In the genomic region with DNA sequence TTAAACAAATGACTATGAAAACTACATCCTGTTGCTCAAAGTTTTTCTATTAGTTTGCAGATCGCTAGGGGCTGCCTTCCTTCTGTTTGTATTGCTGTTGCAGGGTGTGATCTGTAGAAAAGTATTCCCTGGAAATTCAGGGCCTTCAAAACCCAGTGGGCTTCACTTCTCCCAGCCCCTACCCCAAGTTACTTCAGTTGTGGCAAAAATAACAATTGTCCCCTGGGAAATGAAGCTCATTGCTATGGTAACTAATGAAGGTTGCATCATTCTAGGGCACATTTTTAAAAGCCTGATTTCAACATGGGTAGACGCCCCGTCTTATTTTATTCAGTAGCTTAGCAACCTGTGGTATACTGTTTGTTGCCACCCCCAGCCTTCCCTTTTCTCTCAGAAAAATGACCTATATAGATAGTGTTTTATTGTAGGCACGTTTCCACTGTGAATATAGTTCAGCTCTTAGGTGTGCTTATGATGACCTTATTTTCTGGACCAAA, we compare ENCODE assay signal across 9 cellular contexts.
A peak's percentile ranks its signal among the peaks of the same experiment; 100 is the strongest.
DNase-seq lines count a peak whose midpoint lies in the region; ATAC-seq, FAIRE-seq and TF ChIP-seq lines count a peak whose summit lies in the region.
"Had no signal": no experiment of that assay in that cellular context is flagged by ENCODE, and none has a peak within 500 bp of the region (broad histone marks: within the 10 kb centered on the region; RNA-seq: fewer than 3 reads in every experiment).

No MANE protein-coding gene starts in this region.

- H3K36me3 ChIP-seq in hepatocyte (replicated peaks; ENCODE audit: insufficient read depth, low read depth) (no peaks in the 10 kb centered on the region), vagina (no peaks in the 10 kb centered on the region)

- peaks cover 49% of the 10 kb centered on the region for H3K4me1 Mint-ChIP-seq in activated naive CD8-positive, alpha-beta T cell (ENCODE audit: low read depth)

- TF ChIP-seq POLR2A in vagina (IDR thresholded peaks at IDR 0.05) (no peak), GM12891 (IDR thresholded peaks at IDR 0.05; ENCODE audit: low read depth, low read length) (no peak)

- no peak for FAIRE-seq in GM12891 (lab: Jason Lieb, UNC)

- peak overlapping the region; percentile 88 for H3K27ac Mint-ChIP-seq in activated naive CD8-positive, alpha-beta T cell

- peaks cover 11% of the 10 kb centered on the region for H3K4me1 ChIP-seq in hepatocyte (ENCODE audit: insufficient read depth)
- H3K4me1 ChIP-seq in vagina = peaks cover 36% of the 10 kb centered on the region

- H3K9me3 ChIP-seq in hepatocyte (ENCODE audit: low read depth) (no peaks in the 10 kb centered on the region), vagina (no peaks in the 10 kb centered on the region)
- H3K9me3 ChIP-seq: psoas muscle had no signal

- H3K4me2 ChIP-seq in hepatocyte = no peak overlapping the region

- H3K4me3 ChIP-seq in hepatocyte = no peak overlapping the region
- H3K4me3 ChIP-seq in vagina = no peak overlapping the region
- H3K4me3 ChIP-seq: psoas muscle had no signal

- CTCF ChIA-PET in GM10248 (lab: Yijun Ruan, JAX) = interaction anchor here (1.8 to 1.9 kb wide), 2 partner anchors 12 to 16 kb away, joined by 6 to 7 read pairs; no protein-coding TSS in a partner anchor

- H3K27ac ChIP-seq in hepatocyte (peak overlapping the region; percentile 45), vagina (peak overlapping the region; percentile 21)
- H3K27ac ChIP-seq: psoas muscle had no signal

- H3K9me3 Mint-ChIP-seq in activated naive CD8-positive, alpha-beta T cell (ENCODE audit: low read depth) = no peaks in the 10 kb centered on the region

- H2AFZ ChIP-seq in hepatocyte = no peak overlapping the region

- H4K20me1 ChIP-seq in hepatocyte (ENCODE audit: insufficient read depth, poor library complexity, severe bottlenecking) = no peaks in the 10 kb centered on the region

- peak overlapping the region; percentile 59 for H3K4me3 Mint-ChIP-seq in activated naive CD8-positive, alpha-beta T cell

- intact Hi-C loops in vagina (cut with DNase I) = no loop called here

- H3K27me3 ChIP-seq in hepatocyte (no peaks in the 10 kb centered on the region), vagina (no peaks in the 10 kb centered on the region)

- peaks cover 34% of the 10 kb centered on the region for H3K79me2 ChIP-seq in hepatocyte

- TF ChIP-seq CTCF in GM10248 (IDR thresholded peaks at IDR 0.05; ENCODE audit: control extremely low read depth, extremely low read depth, low read depth, missing control alignments) (no peak), hepatocyte (IDR thresholded peaks at IDR 0.05; ENCODE audit: poor library complexity) (no peak), vagina (IDR thresholded peaks at IDR 0.05) (no peak)

- H3K9me2 ChIP-seq in hepatocyte (replicated peaks; ENCODE audit: insufficient read depth) = no peaks in the 10 kb centered on the region

- in situ Hi-C loops in KBM-7 (cut with MboI; ENCODE audit: low pct_unique_long_range_greater_than_20kb, low sequenced_read_pairs) = no loop called here

- 63% methylated on average over 4 of the region's 4 CpGs for WGBS in hepatocyte (ENCODE audit: low lambda C conversion rate, missing lambda C conversion rate)

- no peaks in the 10 kb centered on the region for H3K27me3 Mint-ChIP-seq in activated naive CD8-positive, alpha-beta T cell

- POLR2A ChIA-PET in GM10248 (lab: Yijun Ruan, JAX) = no interaction called here

- H3K36me3 Mint-ChIP-seq in activated naive CD8-positive, alpha-beta T cell = peaks cover 3% of the 10 kb centered on the region

- no peak for ATAC-seq in GM18520 (IDR thresholded peaks at IDR 0.05; ENCODE audit: unreplicated experiment)

- peak; percentile 23 for DNase-seq in GM10248 (ENCODE audit: extremely low spot score)
- peak; percentile 78 for DNase-seq in KBM-7
- DNase-seq in hepatocyte (ENCODE audit: low spot score) = peak; percentile 47
- no peak for DNase-seq in vagina (ENCODE audit: extremely low spot score in 2 of 2)
- no peak for DNase-seq in GM12891 (ENCODE audit: insufficient read length, low spot score)
- no peak for DNase-seq in stimulated activated CD4-positive, alpha-beta T cell treated with anti-CD3 and anti-CD28 coated beads, Interleukin-1b, Interleukin-23, amount 100 ng/mL, for 48 hours
- DNase-seq: psoas muscle had no signal

TF ChIP-seq in GM12891, 5 proteins besides CTCF, POLR2A, EP300 and RAD21:
- TF ChIP-seq POU2F2 (IDR thresholded peaks at IDR 0.05; ENCODE audit: low read depth, low read length) (no peak), PAX5 (IDR thresholded peaks at IDR 0.05; ENCODE audit: insufficient read depth, low read length, severe bottlenecking) (no peak), SPI1 (IDR thresholded peaks at IDR 0.05; ENCODE audit: low read depth, low read length) (no peak), TAF1 (IDR thresholded peaks at IDR 0.05; ENCODE audit: low read depth, low read length) (no peak), POLR2AphosphoS5 (IDR thresholded peaks at IDR 0.05; ENCODE audit: low read depth, low read length) (no peak)
TF ChIP-seq in GM12891: peak in this region for 0.

Comparison
In these comparisons a context has a peak if more than half of its experiments do, and no peak if none do; other contexts are left out.
1. DNase-seq: peak in GM10248 (single experiment), KBM-7 (single experiment) and hepatocyte (single experiment); none in vagina (0 of 2), GM12891 (single experiment) and stimulated activated CD4-positive, alpha-beta T cell treated with anti-CD3 and anti-CD28 coated beads, Interleukin-1b, Interleukin-23, amount 100 ng/mL, for 48 hours (single experiment).